Comparison of ENCODE assay signal across 1 cellular context in the genomic region with DNA sequence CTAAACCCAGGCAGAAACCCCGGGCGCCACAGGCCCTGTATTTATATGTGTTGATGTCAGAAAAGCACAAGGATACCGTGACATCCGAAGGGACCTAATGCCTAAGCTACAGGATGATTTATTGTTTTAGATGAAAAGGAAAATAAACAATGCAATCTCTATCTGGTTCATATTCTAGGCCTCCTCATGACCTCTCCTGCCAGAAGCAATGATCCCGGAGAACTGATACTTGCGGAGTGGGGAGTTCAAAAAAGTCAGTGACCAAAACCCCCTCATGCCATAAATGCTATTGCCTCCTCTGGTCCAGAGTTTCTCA.
TF ChIP-seq lines count a peak whose summit lies in the region.

No MANE protein-coding gene starts in this region.

TF ChIP-seq in HepG2, 621 proteins besides CTCF, POLR2A, EP300 and RAD21 (continued from another document):
- TF ChIP-seq, protein P1, sequence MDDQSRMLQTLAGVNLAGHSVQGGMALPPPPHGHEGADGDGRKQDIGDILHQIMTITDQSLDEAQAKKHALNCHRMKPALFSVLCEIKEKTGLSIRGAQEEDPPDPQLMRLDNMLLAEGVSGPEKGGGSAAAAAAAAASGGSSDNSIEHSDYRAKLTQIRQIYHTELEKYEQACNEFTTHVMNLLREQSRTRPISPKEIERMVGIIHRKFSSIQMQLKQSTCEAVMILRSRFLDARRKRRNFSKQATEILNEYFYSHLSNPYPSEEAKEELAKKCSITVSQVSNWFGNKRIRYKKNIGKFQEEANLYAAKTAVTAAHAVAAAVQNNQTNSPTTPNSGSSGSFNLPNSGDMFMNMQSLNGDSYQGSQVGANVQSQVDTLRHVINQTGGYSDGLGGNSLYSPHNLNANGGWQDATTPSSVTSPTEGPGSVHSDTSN (CRISPR knock-in tag; IDR thresholded peaks at IDR 0.05; ENCODE audit: borderline replicate concordance): no peak
- TF ChIP-seq ELF3 (CRISPR knock-in tag; IDR thresholded peaks at IDR 0.05) (no peak), EEA1 (CRISPR knock-in tag; IDR thresholded peaks at IDR 0.05; ENCODE audit: borderline replicate concordance) (no peak), SP1 (IDR thresholded peaks at IDR 0.05) (no peak), SP1 (CRISPR knock-in tag; IDR thresholded peaks at IDR 0.05) (no peak), GFI1 (CRISPR knock-in tag; IDR thresholded peaks at IDR 0.05; ENCODE audit: borderline replicate concordance) (no peak)
